12 cellular contexts compared by ENCODE assay signal in the genomic region with DNA sequence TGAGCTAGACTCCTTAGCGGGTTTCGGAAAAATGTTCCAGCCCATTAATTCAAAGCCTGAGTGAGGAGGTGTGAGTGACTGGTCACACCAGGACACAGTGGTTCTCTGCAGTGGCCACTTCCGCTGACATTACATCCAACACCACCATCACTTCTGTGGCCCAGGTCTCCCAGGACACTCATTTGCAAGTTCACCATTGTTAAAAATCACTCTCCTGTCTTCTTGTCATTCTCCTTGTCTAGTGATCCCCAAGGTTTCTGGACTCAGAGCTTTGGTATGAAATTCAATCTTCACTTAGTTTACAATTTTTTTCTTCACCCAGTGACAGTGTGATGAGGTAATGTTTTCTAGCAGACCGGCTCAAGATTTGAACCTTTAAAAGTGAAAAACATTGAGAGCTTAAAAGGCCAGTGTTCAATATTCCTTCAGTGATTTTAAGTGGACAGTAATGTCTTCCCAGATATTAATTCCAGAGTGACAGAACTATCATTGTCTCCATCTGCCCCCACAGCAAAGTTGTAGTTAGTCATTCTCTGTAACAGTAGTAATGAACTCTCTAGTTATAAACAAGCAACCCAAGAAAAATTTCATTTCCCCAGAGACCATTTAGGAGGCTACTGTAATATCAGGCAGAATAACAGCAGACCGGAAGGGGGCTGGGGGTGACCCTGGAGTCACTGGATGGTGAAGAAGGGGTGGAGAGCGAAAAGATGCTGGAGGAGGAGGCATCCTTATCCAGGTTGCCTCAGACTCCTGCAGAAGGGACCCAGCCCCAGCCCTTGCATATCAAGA.
DNase-seq lines count a peak whose midpoint lies in the region; ATAC-seq and TF ChIP-seq lines count a peak whose summit lies in the region.
"Had no signal": no experiment of that assay in that cellular context is flagged by ENCODE, and none has a peak within 500 bp of the region (broad histone marks: within the 10 kb centered on the region; RNA-seq: fewer than 3 reads in every experiment).

No MANE protein-coding gene starts in this region.

- TF ChIP-seq CTCF in upper lobe of right lung (IDR thresholded peaks at IDR 0.05): no peak

- peak; percentile 38 for DNase-seq in AG20443 (ENCODE audit: low spot score)
- peak in 1 of 2 experiments; percentile 64 for DNase-seq in SJSA1 (ENCODE audit: low read depth in 1 of 2, low spot score in 2 of 2)
- DNase-seq in fibroblast of peridontal ligament (ENCODE audit: extremely low read depth): peak; percentile 70
- peak; percentile 54 for DNase-seq in myocyte (ENCODE audit: low read depth)
- no peak for DNase-seq in NCI-H1105 treated with DMSO at 0.1 percent for 48 hours (lab: John Stamatoyannopoulos, UW)
- DNase-seq in upper lobe of right lung: no peak
- DNase-seq in effector CD8-positive, alpha-beta T cell (lab: John Stamatoyannopoulos, UW): no peak
- no peak for DNase-seq in left lobe of liver (ENCODE audit: low spot score)
- DNase-seq: activated CD4-positive, CD25-positive, alpha-beta regulatory T cell treated with anti-CD3 and anti-CD28 coated beads, Interleukin-2, amount 50 U/mL, for 72 hours; activated T-cell treated with anti-CD3 and anti-CD28 coated beads, Interleukin-2, amount 50 U/mL, for 24 hours; naive B cell had no signal

- H3K27ac ChIP-seq in SJSA1 (peak overlapping the region; percentile 55), upper lobe of right lung (no peak overlapping the region)
- H3K27ac ChIP-seq: skin epidermis had no signal

- no peaks in the 10 kb centered on the region for H3K27me3 ChIP-seq in SJSA1 (replicated peaks)
- H3K27me3 ChIP-seq in upper lobe of right lung: no peaks in the 10 kb centered on the region

- H3K36me3 ChIP-seq in SJSA1 (peaks cover 5% of the 10 kb centered on the region; the same call in 1 of the 2 replicates), upper lobe of right lung (no peaks in the 10 kb centered on the region)

- H3K9me3 ChIP-seq in SJSA1 (replicated peaks) (no peaks in the 10 kb centered on the region), upper lobe of right lung (no peaks in the 10 kb centered on the region)

- intact Hi-C loops in upper lobe of right lung (cut with DNase I): no loop called here

- H3K4me3 ChIP-seq in SJSA1: no peak overlapping the region
- no peak overlapping the region for H3K4me3 ChIP-seq in upper lobe of right lung
- H3K4me3 ChIP-seq: skin epidermis had no signal

- H3K4me1 ChIP-seq in SJSA1 (replicated peaks) (peaks cover 24% of the 10 kb centered on the region), upper lobe of right lung (peaks cover 5% of the 10 kb centered on the region)

- no peak for ATAC-seq in upper lobe of right lung
- no peak for ATAC-seq in left lobe of liver

Comparison
In these comparisons a context has a peak if more than half of its experiments do, and no peak if none do; other contexts are left out.
1. DNase-seq: peak in AG20443 (single experiment), fibroblast of peridontal ligament (single experiment) and myocyte (single experiment); none in NCI-H1105 treated with DMSO at 0.1 percent for 48 hours (single experiment), upper lobe of right lung (single experiment), effector CD8-positive, alpha-beta T cell (single experiment) and left lobe of liver (single experiment).